14 cellular contexts compared by ENCODE assay signal in genomic region chr14:100019156-100019882, GRCh38. TPM values are rescaled to one million over a fixed set of nuclear protein-coding genes. Genes with fewer than 3 reads are reported as not detected.
DNase-seq lines count a peak whose midpoint lies in the region; ATAC-seq and TF ChIP-seq lines count a peak whose summit lies in the region.
"Had no signal": no experiment of that assay in that cellular context is flagged by ENCODE, and none has a peak within 500 bp of the region (broad histone marks: within the 10 kb centered on the region; RNA-seq: fewer than 3 reads in every experiment).

No MANE protein-coding gene starts in this region.

- no peak overlapping the region for H4K12ac ChIP-seq in trophoblast cell (ENCODE audit: low read depth, low read length)

- no peak overlapping the region for H3K4ac ChIP-seq in H9 (ENCODE audit: low read depth, low read length)
- no peak overlapping the region for H3K4ac ChIP-seq in trophoblast cell (ENCODE audit: low read depth, low read length)

- H2BK12ac ChIP-seq in H9 (ENCODE audit: insufficient read length, low read depth, low read length): no peak overlapping the region
- H2BK12ac ChIP-seq in trophoblast cell (ENCODE audit: low read length): no peak overlapping the region

- no peak for DNase-seq in H9
- peak; percentile 61 for DNase-seq in astrocyte of the hippocampus (ENCODE audit: low read depth, low spot score)
- DNase-seq in hepatocyte (ENCODE audit: low spot score): peak; percentile 80
- peak; percentile 56 to 75 for DNase-seq in trophoblast cell
- DNase-seq in effector memory CD8-positive, alpha-beta T cell: no peak
- no peak for DNase-seq in NCI-H748 treated with DMSO at 0.1 percent for 48 hours (lab: John Stamatoyannopoulos, UW)
- DNase-seq in effector memory CD4-positive, alpha-beta T cell: no peak
- DNase-seq: dermis blood vessel endothelial cell, NCI-H526, T-helper 9 cell had no signal

- no peaks in the 10 kb centered on the region for H3K36me3 Mint-ChIP-seq in H9 (ENCODE audit: insufficient read depth in 1 of 3, low read depth in 3 of 3)
- H3K36me3 Mint-ChIP-seq in effector memory CD8-positive, alpha-beta T cell (ENCODE audit: insufficient read depth): no peaks in the 10 kb centered on the region
- H3K36me3 Mint-ChIP-seq: IgD-negative memory B cell had no signal

- no peak overlapping the region for H3K4me3 ChIP-seq in hepatocyte
- H3K4me3 ChIP-seq in trophoblast cell (ENCODE audit: low read depth, low read length): no peak overlapping the region
- no peak overlapping the region for H3K4me3 ChIP-seq in effector memory CD4-positive, alpha-beta T cell (ENCODE audit: insufficient read depth, low read depth, low read length, poor library complexity, severe bottlenecking)
- H3K4me3 ChIP-seq: skin epidermis had no signal

- no peak overlapping the region for H4K8ac ChIP-seq in H9 (replicated peaks; ENCODE audit: insufficient read length, low read depth, low read length)
- no peak overlapping the region for H4K8ac ChIP-seq in trophoblast cell (ENCODE audit: low read depth, low read length)

- H4K91ac ChIP-seq in H9 (ENCODE audit: insufficient read length, low read depth, low read length) (no peak overlapping the region), trophoblast cell (ENCODE audit: low read depth, low read length) (no peak overlapping the region)

- no peak overlapping the region for H3K27ac ChIP-seq in H9 (ENCODE audit: insufficient read length, low read depth, low read length)
- H3K27ac ChIP-seq in hepatocyte: peak overlapping the region; percentile 82
- H3K27ac ChIP-seq in trophoblast cell (ENCODE audit: low read depth, low read length): peak overlapping the region; percentile 42
- H3K27ac ChIP-seq in effector memory CD4-positive, alpha-beta T cell (ENCODE audit: insufficient read depth, low read length, poor library complexity, severe bottlenecking): no peak overlapping the region
- H3K27ac ChIP-seq: C4-2B, skin epidermis had no signal

- no peak overlapping the region for H3K56ac ChIP-seq in H9 (ENCODE audit: insufficient read length, low read depth, low read length)

- peaks cover 19 to 21% of the 10 kb centered on the region in 2 experiments for H3K4me1 Mint-ChIP-seq in H9
- peaks cover 0 to 7% of the 10 kb centered on the region in 2 donors for H3K4me1 Mint-ChIP-seq in effector memory CD8-positive, alpha-beta T cell (ENCODE audit: low read depth in 2 of 2)

- no CpG with 5 or more reads among the region's 8 CpGs for WGBS in H9 (ENCODE audit: extremely low coverage, insufficient read length, low lambda C conversion rate)
- WGBS in hepatocyte (ENCODE audit: low lambda C conversion rate, missing lambda C conversion rate): 39% methylated on average over 8 of the region's 8 CpGs
- WGBS in trophoblast cell (ENCODE audit: extremely low coverage, insufficient coverage, insufficient read length): no CpG with 5 or more reads among the region's 8 CpGs

- H3T11ph ChIP-seq in H9 (ENCODE audit: low read length): no peak overlapping the region

- TF ChIP-seq CTCF in H9 (conservative IDR thresholded peaks at IDR 0.05) (no peak), hepatocyte (IDR thresholded peaks at IDR 0.05; ENCODE audit: poor library complexity) (no peak)

- no peaks in the 10 kb centered on the region for H3K23me2 ChIP-seq in H9 (ENCODE audit: insufficient read length, low read depth, low read length, poor library complexity, severe bottlenecking)

- H2BK20ac ChIP-seq in H9 (ENCODE audit: low read depth, low read length, poor library complexity, severe bottlenecking): no peak overlapping the region

- H3K79me1 ChIP-seq in H9 (ENCODE audit: insufficient read depth, low read depth, low read length, poor library complexity, severe bottlenecking) (peaks cover 5% of the 10 kb centered on the region), trophoblast cell (ENCODE audit: low read length) (peaks cover 2% of the 10 kb centered on the region)

- H3K27ac Mint-ChIP-seq in H9: peak overlapping the region; percentile 61 to 88 (median 64); a peak in 5 of 7 replicates
- no peak overlapping the region for H3K27ac Mint-ChIP-seq in effector memory CD8-positive, alpha-beta T cell
- H3K27ac Mint-ChIP-seq: IgD-negative memory B cell had no signal

- H3K14ac ChIP-seq in H9 (ENCODE audit: insufficient read depth, low read length) (no peak overlapping the region), trophoblast cell (ENCODE audit: low read length) (no peak overlapping the region)

- no peaks in the 10 kb centered on the region for H3K9me3 Mint-ChIP-seq in H9
- no peaks in the 10 kb centered on the region for H3K9me3 Mint-ChIP-seq in effector memory CD8-positive, alpha-beta T cell
- H3K9me3 Mint-ChIP-seq: IgD-negative memory B cell had no signal

- no peak overlapping the region for H2AK5ac ChIP-seq in H9 (ENCODE audit: insufficient read length, low read length)
- H2AK5ac ChIP-seq in trophoblast cell (ENCODE audit: low read length): no peak overlapping the region

- H3K4me2 ChIP-seq in H9 (ENCODE audit: insufficient read depth, insufficient read length, low read length): no peak overlapping the region
- H3K4me2 ChIP-seq in hepatocyte: peak overlapping the region; percentile 70
- H3K4me2 ChIP-seq in trophoblast cell (ENCODE audit: low read length): no peak overlapping the region

- H3K23ac ChIP-seq in H9 (ENCODE audit: insufficient read length, low read depth, low read length) (no peak overlapping the region), trophoblast cell (ENCODE audit: low read length) (no peak overlapping the region)

- H3K18ac ChIP-seq in H9 (ENCODE audit: insufficient read length, low read depth, low read length): no peak overlapping the region
- H3K18ac ChIP-seq in trophoblast cell (ENCODE audit: low read length): peak overlapping the region; percentile 58

- H3K36me3 ChIP-seq in hepatocyte (replicated peaks; ENCODE audit: insufficient read depth, low read depth) (no peaks in the 10 kb centered on the region), trophoblast cell (ENCODE audit: control insufficient read depth in 1 of 2, insufficient read depth in 2 of 2, low read length in 2 of 2) (no peaks in the 10 kb centered on the region)
- no peaks in the 10 kb centered on the region for H3K36me3 ChIP-seq in effector memory CD4-positive, alpha-beta T cell (ENCODE audit: control insufficient read depth, insufficient read depth, low read length)

- H3K4me3 Mint-ChIP-seq in H9: no peak overlapping the region
- H3K4me3 Mint-ChIP-seq in effector memory CD8-positive, alpha-beta T cell: no peak overlapping the region
- H3K4me3 Mint-ChIP-seq: IgD-negative memory B cell had no signal

- H3K9me2 ChIP-seq in hepatocyte (replicated peaks; ENCODE audit: insufficient read depth): no peaks in the 10 kb centered on the region

- no peak overlapping the region for H2BK5ac ChIP-seq in H9 (ENCODE audit: insufficient read length, low read length)
- H2BK5ac ChIP-seq in trophoblast cell (ENCODE audit: low read depth, low read length, poor library complexity): no peak overlapping the region

- H3K4me1 ChIP-seq in H9 (ENCODE audit: insufficient read depth, low read length): no peaks in the 10 kb centered on the region
- H3K4me1 ChIP-seq in hepatocyte (ENCODE audit: insufficient read depth): peaks cover 38% of the 10 kb centered on the region
- H3K4me1 ChIP-seq in trophoblast cell (ENCODE audit: control insufficient read depth in 1 of 2, insufficient read depth in 2 of 2, low read length in 2 of 2): peaks cover 12 to 13% of the 10 kb centered on the region in 2 experiments
- H3K4me1 ChIP-seq in effector memory CD4-positive, alpha-beta T cell (ENCODE audit: control insufficient read depth, insufficient read depth, low read length, poor library complexity, severe bottlenecking): no peaks in the 10 kb centered on the region

- H2AFZ ChIP-seq in H9 (ENCODE audit: low read length): no peak overlapping the region
- H2AFZ ChIP-seq in hepatocyte: no peak overlapping the region
- H2AFZ ChIP-seq in trophoblast cell (ENCODE audit: insufficient read depth, low read length, poor library complexity): no peak overlapping the region

- H4K20me1 ChIP-seq in H9 (ENCODE audit: control insufficient read depth, insufficient read depth, insufficient read length): no peaks in the 10 kb centered on the region
- peaks cover 6% of the 10 kb centered on the region for H4K20me1 ChIP-seq in hepatocyte (ENCODE audit: insufficient read depth, poor library complexity, severe bottlenecking)

- H2BK120ac ChIP-seq in H9 (ENCODE audit: low read depth, low read length, poor library complexity, severe bottlenecking) (no peak overlapping the region), trophoblast cell (ENCODE audit: insufficient read depth, low read length, poor library complexity) (no peak overlapping the region)

- ATAC-seq in effector memory CD8-positive, alpha-beta T cell (replicated peaks): no peak
- ATAC-seq in GM18858 (IDR thresholded peaks at IDR 0.05; ENCODE audit: unreplicated experiment): no peak

- H3K9ac ChIP-seq in H9 (ENCODE audit: extremely low read depth, insufficient read length, low read length) (no peak overlapping the region), trophoblast cell (ENCODE audit: low read length) (peak overlapping the region; percentile 37)

- H3K27me3 ChIP-seq in H9 (ENCODE audit: insufficient read depth, low read length) (no peaks in the 10 kb centered on the region), hepatocyte (no peaks in the 10 kb centered on the region), trophoblast cell (ENCODE audit: insufficient read depth, low read length) (no peaks in the 10 kb centered on the region)
- H3K27me3 ChIP-seq in effector memory CD4-positive, alpha-beta T cell (replicated peaks; ENCODE audit: control insufficient read depth, insufficient read depth, low read length, poor library complexity, severe bottlenecking): no peaks in the 10 kb centered on the region

- no peak overlapping the region for H4K5ac ChIP-seq in H9 (ENCODE audit: insufficient read length, low read depth, low read length)

- H3K27me3 Mint-ChIP-seq in H9 (ENCODE audit: low read depth): no peaks in the 10 kb centered on the region
- no peaks in the 10 kb centered on the region for H3K27me3 Mint-ChIP-seq in effector memory CD8-positive, alpha-beta T cell
- H3K27me3 Mint-ChIP-seq: IgD-negative memory B cell had no signal

- H3K79me2 ChIP-seq in H9 (ENCODE audit: insufficient read depth, low read length) (no peaks in the 10 kb centered on the region; the same call in 1 of the 2 replicates), hepatocyte (peaks cover 80% of the 10 kb centered on the region), trophoblast cell (ENCODE audit: control insufficient read depth, insufficient read depth, low read length, poor library complexity) (no peaks in the 10 kb centered on the region)

- H3K9me3 ChIP-seq in H9 (ENCODE audit: control insufficient read depth, low read depth, low read length): no peaks in the 10 kb centered on the region
- H3K9me3 ChIP-seq in hepatocyte (ENCODE audit: low read depth): no peaks in the 10 kb centered on the region
- H3K9me3 ChIP-seq in trophoblast cell (ENCODE audit: insufficient read depth, low read depth, low read length): no peaks in the 10 kb centered on the region
- H3K9me3 ChIP-seq in effector memory CD4-positive, alpha-beta T cell (ENCODE audit: control insufficient read depth, low read length): no peaks in the 10 kb centered on the region

- no peak overlapping the region for H2BK15ac ChIP-seq in H9 (ENCODE audit: low read depth, low read length)

RNA-seq across cellular contexts. Expression of gene EVL, which starts 45.9 kb away (rescaled TPM):
- total RNA-seq in H9 (2021) (53.2 and 55.1 TPM in 2 replicates), hepatocyte (43.4 and 60.5 TPM in 2 replicates)
- polyA plus RNA-seq in hepatocyte: 77.2 and 103 TPM in 2 replicates
- polyA plus RNA-seq in trophoblast cell (2013): 31.4 and 32.7 TPM in 2 replicates

Comparison
In these comparisons a context has a peak if more than half of its experiments do, and no peak if none do; other contexts are left out.
1. DNase-seq: peak in astrocyte of the hippocampus (single experiment), hepatocyte (single experiment) and trophoblast cell (2 of 2); none in H9 (single experiment), effector memory CD8-positive, alpha-beta T cell (0 of 3), NCI-H748 treated with DMSO at 0.1 percent for 48 hours (single experiment) and effector memory CD4-positive, alpha-beta T cell (0 of 3).
2. H3K27ac ChIP-seq: peak in hepatocyte (single experiment) and trophoblast cell (single experiment); none in H9 (single experiment) and effector memory CD4-positive, alpha-beta T cell (single experiment).
3. H3K27ac Mint-ChIP-seq: peak in H9 (3 of 3); none in effector memory CD8-positive, alpha-beta T cell (0 of 2).